ENCODE assay signal across 8 cellular contexts in genomic region chr16:1378804-1379053, GRCh38. TPM values are rescaled to one million over a fixed set of nuclear protein-coding genes. Genes with fewer than 3 reads are reported as not detected.
DNase-seq lines count a peak whose midpoint lies in the region; ATAC-seq and TF ChIP-seq lines count a peak whose summit lies in the region.

No MANE protein-coding gene starts in this region.

- H3K27ac ChIP-seq in Peyer's patch (peak overlapping the region in 2 of 4 donors; percentile 33 to 59), esophagus muscularis mucosa (replicated peaks in 1 of 4) (peak overlapping the region in 2 of 4 donors; percentile 77 to 80), psoas muscle (peak overlapping the region; percentile 98)

- TF ChIP-seq CTCF in GM12864 (IDR thresholded peaks at IDR 0.05; ENCODE audit: low read depth, low read length, missing control alignments) (no peak), Peyer's patch (IDR thresholded peaks at IDR 0.05) (no peak), esophagus muscularis mucosa (IDR thresholded peaks at IDR 0.05) (no peak), psoas muscle (IDR thresholded peaks at IDR 0.05) (no peak)

- H3K4me3 ChIP-seq in GM12864 (ENCODE audit: low read depth, low read length) (peak overlapping the region; percentile 62), Peyer's patch (peak overlapping the region; percentile 43 to 65 (median 58)), esophagus muscularis mucosa (peak overlapping the region; percentile 55 to 65 (median 61)), psoas muscle (peak overlapping the region; percentile 73)

- TF ChIP-seq POLR2A in Peyer's patch (IDR thresholded peaks at IDR 0.05) (no peak), esophagus muscularis mucosa (IDR thresholded peaks at IDR 0.05; ENCODE audit: low read depth) (no peak)

- no peak for TF ChIP-seq EP300 in esophagus muscularis mucosa (IDR thresholded peaks at IDR 0.05)

- ATAC-seq in psoas muscle (peak in 1 of 4 donors; percentile 0), HG03354 (IDR thresholded peaks at IDR 0.05; ENCODE audit: poor library complexity, severe bottlenecking, unreplicated experiment) (no peak), GM19455 (IDR thresholded peaks at IDR 0.05; ENCODE audit: unreplicated experiment) (no peak), HG02884 (IDR thresholded peaks at IDR 0.05; ENCODE audit: unreplicated experiment) (no peak)

- intact Hi-C loops in esophagus muscularis mucosa (cut with DNase I): no loop called here
- intact Hi-C loops in psoas muscle (cut with DNase I): loop anchor here (5.0 kb wide), 2 partner anchors 34 to 329 kb away; partner anchors contain the start of genes MAPK8IP3 (in 1 of the 2) and UNKL (in 1 of the 2)

- H3K36me3 ChIP-seq in Peyer's patch (peaks cover 0 to 45% (median 0%) of the 10 kb centered on the region in 3 donors), esophagus muscularis mucosa (peaks cover 18 to 59% (median 50%) of the 10 kb centered on the region in 4 donors), psoas muscle (ENCODE audit: insufficient read depth in 1 of 2, low read depth in 1 of 2) (peaks cover 0 to 25% of the 10 kb centered on the region in 2 donors)

- H3K27me3 ChIP-seq in Peyer's patch (no peaks in the 10 kb centered on the region), esophagus muscularis mucosa (no peaks in the 10 kb centered on the region), psoas muscle (ENCODE audit: insufficient read depth in 3 of 3, low read length in 2 of 3) (no peaks in the 10 kb centered on the region)

- DNase-seq in GM12864 (ENCODE audit: low read depth) (no peak), Peyer's patch (no peak), esophagus muscularis mucosa (ENCODE audit: extremely low spot score) (no peak), psoas muscle (no peak), NCI-H1417 treated with DMSO at 0.1 percent for 48 hours (lab: John Stamatoyannopoulos, UW) (no peak)

- H3K9me3 ChIP-seq in Peyer's patch (no peaks in the 10 kb centered on the region), esophagus muscularis mucosa (no peaks in the 10 kb centered on the region), psoas muscle (no peaks in the 10 kb centered on the region)

- H3K4me1 ChIP-seq in Peyer's patch (peaks cover 4 to 22% (median 13%) of the 10 kb centered on the region in 4 donors), esophagus muscularis mucosa (peaks cover 16 to 34% (median 27%) of the 10 kb centered on the region in 4 donors), psoas muscle (peaks cover 10% of the 10 kb centered on the region)

- WGBS in esophagus muscularis mucosa: no CpG with 5 or more reads among the region's 5 CpGs
- 13 to 34% (median 23%) methylated on average over 3 to 5 of the region's 5 CpGs for WGBS in psoas muscle, 3 donors

RNA-seq across cellular contexts. Expression of gene GNPTG, which starts 27.0 kb away (rescaled TPM):
- total RNA-seq in Peyer's patch (10 to 100 TPM; 51.1 to 83.3 (median 65.0) TPM), esophagus muscularis mucosa (10 to 100 TPM; 54.4 to 70.5 (median 61.1) TPM), psoas muscle (10 to 100 TPM; 27.9 to 36.6 (median 32.5) TPM)
- polyA plus RNA-seq in psoas muscle: 10 to 100 TPM; 29.5 to 31.2 (median 30.7) TPM

RNA-seq across cellular contexts. Expression of gene TSR3, which starts 27.1 kb away (rescaled TPM):
- total RNA-seq in Peyer's patch (10 to 100 TPM; 48.2 to 62.3 (median 53.6) TPM), esophagus muscularis mucosa (100 to 1,000 TPM in 3 of 4 donors, 10 to 100 TPM in 1; 78.2 to 112 (median 106) TPM), psoas muscle (10 to 100 TPM; 40.0 to 55.3 (median 43.2) TPM)
- polyA plus RNA-seq in psoas muscle: 100 to 1,000 TPM in 2 of 3 donors, 10 to 100 TPM in 1; 55.1 to 109 (median 107) TPM

RNA-seq across cellular contexts. Expression of gene UNKL, which starts 35.8 kb away (rescaled TPM):
- total RNA-seq in Peyer's patch: 100 to 1,000 TPM in 1 of 4 donors, 10 to 100 TPM in 3; 10.9 to 113 (median 38.4) TPM
- 10 to 100 TPM in 3 of 4 donors, 1 to 10 TPM in 1; 9.3 to 23.7 (median 16.5) TPM for total RNA-seq in esophagus muscularis mucosa
- 10 to 100 TPM; 21.9 to 41.0 (median 34.2) TPM for total RNA-seq in psoas muscle
- polyA plus RNA-seq in psoas muscle: 10 to 100 TPM; 17.3 to 58.7 (median 19.2) TPM

RNA-seq across cellular contexts. Expression of gene UQCC4, which starts 41.8 kb away (rescaled TPM):
- total RNA-seq in Peyer's patch: 10 to 100 TPM in 3 of 4 donors, 1 to 10 TPM in 1; 9.5 to 16.2 (median 13.3) TPM
- total RNA-seq in esophagus muscularis mucosa: 10 to 100 TPM; 12.6 to 17.1 (median 14.7) TPM
- total RNA-seq in psoas muscle: 10 to 100 TPM; 11.7 to 22.8 (median 19.4) TPM
- polyA plus RNA-seq in psoas muscle: 10 to 100 TPM; 27.1 to 66.5 (median 63.7) TPM

RNA-seq across cellular contexts. Expression of gene BAIAP3, which starts 45.3 kb away (rescaled TPM):
- 100 to 1,000 TPM in 1 of 4 donors, 10 to 100 TPM in 3; 17.9 to 160 (median 29.0) TPM for total RNA-seq in Peyer's patch
- total RNA-seq in esophagus muscularis mucosa: 1 to 10 TPM; 1.3 to 4.2 (median 2.3) TPM
- total RNA-seq in psoas muscle: 1 to 10 TPM in 3 of 4 donors, under 1 TPM in 1; 0.38 to 3.5 (median 1.9) TPM
- polyA plus RNA-seq in psoas muscle: 1 to 10 TPM in 1 of 3 donors, under 1 TPM in 2; 0.62 to 1.1 (median 0.79) TPM
